ENCODE assay signal across 26 cellular contexts in the genomic region with DNA sequence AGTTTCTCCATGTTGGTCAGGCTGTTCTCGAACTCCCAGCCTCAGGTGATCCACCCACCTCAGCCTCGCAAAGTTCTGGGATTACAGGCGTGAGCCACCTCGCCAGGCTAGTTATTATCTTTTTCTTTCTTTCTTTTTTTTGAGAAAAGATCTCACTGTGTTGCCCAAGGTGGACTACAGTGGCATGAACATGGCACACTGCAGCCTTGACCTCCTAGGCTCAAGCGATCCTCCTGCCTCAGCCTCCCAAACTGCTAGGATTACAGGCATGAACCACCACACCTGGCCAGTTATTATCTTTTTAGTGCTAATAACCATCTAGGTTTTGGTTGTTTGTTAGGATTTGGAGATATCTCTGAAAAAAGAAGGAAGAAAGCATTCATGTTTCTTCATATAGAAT.
"Had no signal": no experiment of that assay in that cellular context is flagged by ENCODE, and none has a peak within 500 bp of the region (broad histone marks: within the 10 kb centered on the region; RNA-seq: fewer than 3 reads in every experiment).

No MANE protein-coding gene starts in this region.

- H3K27ac ChIP-seq: left lung, lower lobe of right lung, pancreas, prostate gland, sigmoid colon, spleen, tibial nerve, uterus had no signal

- H3K4me1 ChIP-seq: lower lobe of right lung, pancreas, prostate gland, sigmoid colon, uterus had no signal

- ATAC-seq: left colon; left lung; lower lobe of right lung; naive thymus-derived CD8-positive, alpha-beta T cell; pancreas; right cardiac atrium; stimulated activated memory B cell treated with anti-CD40 and anti-IgM and Interleukin-4, amounts not matched to agents 10 μg/mL and 1 μg/mL and 100 μg/mL, for 72 hours; stimulated activated naive CD8-positive, alpha-beta T cell treated with anti-CD3 and anti-CD28 coated beads, Interleukin-15, amount 100 ng/mL, for 72 hours had no signal

- FAIRE-seq: islet of Langerhans, kidney, pancreas, small intestine had no signal

- H3K4me3 ChIP-seq: left lung, lower lobe of right lung, pancreas, prostate gland, sigmoid colon, spleen, tibial nerve, uterus had no signal

- DNase-seq: immature natural killer cell; kidney; left lung; lower lobe of right lung; mammary epithelial cell; mesenchymal stem cell; naive thymus-derived CD8-positive, alpha-beta T cell; nucleus accumbens; pancreas; posterior cingulate gyrus; retina; right cardiac atrium; small intestine; spleen; stimulated activated CD4-positive, alpha-beta T cell treated with anti-CD3 and anti-CD28 coated beads, Interleukin-4, amount 100 ng/mL, for 4 hours; stimulated activated CD8-positive, alpha-beta memory T cell treated with anti-CD3 and anti-CD28 coated beads, Interleukin-4, amount 100 ng/mL, for 48 hours; stimulated activated naive CD4-positive, alpha-beta T cell treated with Interleukin-2 at 50 U/mL for 16 hours; stimulated activated naive CD8-positive, alpha-beta T cell treated with anti-CD3 and anti-CD28 coated beads, Interleukin-15, amount 100 ng/mL, for 72 hours; substantia nigra; uterus had no signal

- H3K36me3 ChIP-seq: left lung, lower lobe of right lung, pancreas, prostate gland, sigmoid colon, spleen, tibial nerve, uterus had no signal

- H3K27me3 ChIP-seq: left lung, pancreas, sigmoid colon, spleen, tibial nerve, uterus had no signal

- H3K9me3 ChIP-seq: left lung, lower lobe of right lung, pancreas, prostate gland, sigmoid colon, spleen, tibial nerve, uterus had no signal
